9 cellular contexts compared by ENCODE assay signal in the genomic region with DNA sequence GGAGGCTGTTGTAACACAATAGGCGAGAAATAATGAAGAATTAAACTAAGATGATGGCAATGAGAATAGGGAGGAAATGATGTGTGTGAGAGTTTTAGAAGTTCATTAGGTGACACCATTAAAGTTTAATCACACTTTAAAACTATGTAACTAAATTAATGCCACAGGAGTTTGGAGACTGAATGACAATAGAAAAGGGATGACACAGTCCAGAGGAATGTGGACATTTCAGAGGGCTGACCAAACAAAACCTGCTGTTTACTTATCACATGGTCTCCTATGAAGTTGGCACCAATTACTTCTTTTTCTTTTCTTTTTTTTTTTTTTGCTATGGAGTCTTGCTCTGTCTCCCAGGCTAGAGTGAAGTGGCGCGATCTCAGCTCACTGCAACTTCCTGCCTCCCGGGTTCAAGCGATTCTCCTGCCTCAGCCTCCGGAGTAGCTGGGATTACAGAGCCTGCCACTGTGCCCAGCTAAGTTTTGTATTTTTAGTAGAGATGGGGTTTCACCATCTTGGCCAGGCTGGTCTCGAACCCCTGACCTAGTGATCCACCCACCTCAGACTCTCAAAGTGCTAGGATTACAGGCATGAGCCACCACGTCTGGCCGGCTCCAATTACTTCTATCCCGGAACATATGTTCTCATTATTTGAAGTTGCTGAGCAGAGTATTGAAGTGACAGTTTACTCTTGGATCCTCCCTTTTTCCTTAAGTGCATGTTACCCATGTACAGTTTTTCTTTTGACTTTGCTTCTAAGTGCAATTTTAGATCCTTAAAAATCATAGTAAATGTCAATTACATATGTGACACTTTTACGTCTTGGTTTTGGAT. TPM values are rescaled to one million over a fixed set of nuclear protein-coding genes. Genes with fewer than 3 reads are reported as not detected.
DNase-seq lines count a peak whose midpoint lies in the region; ATAC-seq and TF ChIP-seq lines count a peak whose summit lies in the region.
"Had no signal": no experiment of that assay in that cellular context is flagged by ENCODE, and none has a peak within 500 bp of the region (broad histone marks: within the 10 kb centered on the region; RNA-seq: fewer than 3 reads in every experiment).

No MANE protein-coding gene starts in this region.

- no peaks in the 10 kb centered on the region for H3K79me2 ChIP-seq in OCI-LY7 (ENCODE audit: insufficient read depth, low read depth, low read length)

- no peaks in the 10 kb centered on the region for H3K9me2 ChIP-seq in OCI-LY7 (ENCODE audit: insufficient read depth, low read length)

- H3K9me3 Mint-ChIP-seq in dendritic cell treated with granulocyte-macrophage colony-stimulating factor and Interleukin-4, amounts not matched to agents 40 ng/mL and 50 ng/mL, for 4 days = no peaks in the 10 kb centered on the region
- no peaks in the 10 kb centered on the region for H3K9me3 Mint-ChIP-seq in natural killer cell treated with Interleukin-12 subunit alpha and Interleukin-12 subunit beta and Interleukin-15 and Interleukin-18, amount 100 ng/mL, for 72 hours

- H4K20me1 ChIP-seq in OCI-LY7 (ENCODE audit: insufficient read depth, low read length) = no peaks in the 10 kb centered on the region

- H3K4me1 Mint-ChIP-seq in dendritic cell treated with granulocyte-macrophage colony-stimulating factor and Interleukin-4, amounts not matched to agents 40 ng/mL and 50 ng/mL, for 4 days (ENCODE audit: low read depth) = peaks cover 74% of the 10 kb centered on the region
- peaks cover 60 to 67% of the 10 kb centered on the region in 2 donors for H3K4me1 Mint-ChIP-seq in natural killer cell treated with Interleukin-12 subunit alpha and Interleukin-12 subunit beta and Interleukin-15 and Interleukin-18, amount 100 ng/mL, for 72 hours (ENCODE audit: low read depth in 2 of 2)

- POLR2A ChIA-PET in A673 (lab: Charles Lee; ENCODE audit: low non-redundant PET) (no interaction called here), OCI-LY7 (lab: Charles Lee) (no interaction called here)

- no peak for ATAC-seq in natural killer cell treated with Interleukin-12 subunit alpha and Interleukin-12 subunit beta and Interleukin-15 and Interleukin-18, amount 100 ng/mL, for 72 hours
- no peak for ATAC-seq in GM19452 (IDR thresholded peaks at IDR 0.05; ENCODE audit: unreplicated experiment)
- no peak for ATAC-seq in left cardiac atrium

- TF ChIP-seq CTCF in A673 (conservative IDR thresholded peaks at IDR 0.05; ENCODE audit: low read depth, low read length) = no peak
- no peak for TF ChIP-seq CTCF in OCI-LY7 (conservative IDR thresholded peaks at IDR 0.05; ENCODE audit: low read length)

- no peak overlapping the region for H3K27ac ChIP-seq in A673 (ENCODE audit: low read depth, low read length, poor library complexity, severe bottlenecking)
- no peak overlapping the region for H3K27ac ChIP-seq in OCI-LY7 (ENCODE audit: low read depth, low read length, poor library complexity, severe bottlenecking)
- H3K27ac ChIP-seq: parathyroid adenoma had no signal

- H3K4me2 ChIP-seq in OCI-LY7 (ENCODE audit: low read length) = no peak overlapping the region

- intact Hi-C loops in dendritic cell treated with granulocyte-macrophage colony-stimulating factor and Interleukin-4, amounts not matched to agents 40 ng/mL and 50 ng/mL, for 4 days (cut with micrococcal nuclease) = loop anchor here (10.0 kb wide), 1 partner anchor 142 kb away; no protein-coding TSS in a partner anchor
- intact Hi-C loops in A673 (cut with micrococcal nuclease; ENCODE audit: unreplicated experiment) = no loop called here
- intact Hi-C loops in left cardiac atrium (cut with DNase I) = no loop called here
- intact Hi-C loops in OCI-LY7 (cut with micrococcal nuclease; ENCODE audit: unreplicated experiment) = no loop called here

- no peak overlapping the region for H3K4me3 Mint-ChIP-seq in dendritic cell treated with granulocyte-macrophage colony-stimulating factor and Interleukin-4, amounts not matched to agents 40 ng/mL and 50 ng/mL, for 4 days
- peak overlapping the region; percentile 72 for H3K4me3 Mint-ChIP-seq in natural killer cell treated with Interleukin-12 subunit alpha and Interleukin-12 subunit beta and Interleukin-15 and Interleukin-18, amount 100 ng/mL, for 72 hours

- CTCF ChIA-PET in A673 (lab: Charles Lee) = no interaction called here
- CTCF ChIA-PET in OCI-LY7 (lab: Charles Lee; ENCODE audit: unreplicated experiment) = no interaction called here

- no peak overlapping the region for H2AFZ ChIP-seq in OCI-LY7 (ENCODE audit: low read length)
- H2AFZ ChIP-seq: parathyroid adenoma had no signal

- H3K4me1 ChIP-seq in A673 (ENCODE audit: insufficient read depth, low read length, poor library complexity, severe bottlenecking) = peaks cover 36% of the 10 kb centered on the region
- H3K4me1 ChIP-seq in OCI-LY7 (ENCODE audit: insufficient read depth, low read length, poor library complexity, severe bottlenecking) = no peaks in the 10 kb centered on the region

- H3K27me3 ChIP-seq in A673 (replicated peaks; ENCODE audit: insufficient read depth, low read depth, low read length, poor library complexity) = no peaks in the 10 kb centered on the region

- DNase-seq in DMS53 (lab: John Stamatoyannopoulos, UW) (peak; percentile 71), NCI-H226 (peak; percentile 54), A673 (ENCODE audit: low spot score) (no peak), left cardiac atrium (no peak), OCI-LY7 (ENCODE audit: low spot score) (no peak)
- no peak for DNase-seq in natural killer cell treated with Interleukin-12 subunit alpha and Interleukin-12 subunit beta and Interleukin-15 and Interleukin-18, amount 100 ng/mL, for 72 hours (ENCODE audit: low spot score)

- H3K4me3 ChIP-seq in A673 (ENCODE audit: low read depth, low read length, poor library complexity, severe bottlenecking) (no peak overlapping the region), OCI-LY7 (ENCODE audit: low read depth, low read length, poor library complexity, severe bottlenecking) (no peak overlapping the region)

- H3K27ac Mint-ChIP-seq in dendritic cell treated with granulocyte-macrophage colony-stimulating factor and Interleukin-4, amounts not matched to agents 40 ng/mL and 50 ng/mL, for 4 days = peak overlapping the region; percentile 65
- H3K27ac Mint-ChIP-seq in natural killer cell treated with Interleukin-12 subunit alpha and Interleukin-12 subunit beta and Interleukin-15 and Interleukin-18, amount 100 ng/mL, for 72 hours = peak overlapping the region; percentile 48 to 66

- H3K36me3 ChIP-seq in A673 (ENCODE audit: insufficient read depth, low read length, poor library complexity, severe bottlenecking) = no peaks in the 10 kb centered on the region
- H3K36me3 ChIP-seq in OCI-LY7 (ENCODE audit: insufficient read depth, low read length) = no peaks in the 10 kb centered on the region

- H3K9me3 ChIP-seq in A673 (ENCODE audit: low read depth, low read length, poor library complexity, severe bottlenecking) = no peaks in the 10 kb centered on the region
- H3K9me3 ChIP-seq in OCI-LY7 (ENCODE audit: low read length) = no peaks in the 10 kb centered on the region

- peaks cover 30% of the 10 kb centered on the region for H3K36me3 Mint-ChIP-seq in dendritic cell treated with granulocyte-macrophage colony-stimulating factor and Interleukin-4, amounts not matched to agents 40 ng/mL and 50 ng/mL, for 4 days (ENCODE audit: low read depth)
- peaks cover 9% of the 10 kb centered on the region for H3K36me3 Mint-ChIP-seq in natural killer cell treated with Interleukin-12 subunit alpha and Interleukin-12 subunit beta and Interleukin-15 and Interleukin-18, amount 100 ng/mL, for 72 hours

- no peaks in the 10 kb centered on the region for H3K27me3 Mint-ChIP-seq in dendritic cell treated with granulocyte-macrophage colony-stimulating factor and Interleukin-4, amounts not matched to agents 40 ng/mL and 50 ng/mL, for 4 days
- H3K27me3 Mint-ChIP-seq in natural killer cell treated with Interleukin-12 subunit alpha and Interleukin-12 subunit beta and Interleukin-15 and Interleukin-18, amount 100 ng/mL, for 72 hours = no peaks in the 10 kb centered on the region

- no TSS peak for BruUV-seq in A673 (replicated peaks; lab: Mats Ljungman, UMichigan)
- BruUV-seq in OCI-LY7 (replicated peaks; lab: Mats Ljungman, UMichigan) = no TSS peak

RNA-seq across cellular contexts. Expression of a gene that starts 4.3 kb away (rescaled TPM):
- total RNA-seq in natural killer cell treated with Interleukin-12 subunit alpha and Interleukin-12 subunit beta and Interleukin-15 and Interleukin-18, amount 100 ng/mL, for 72 hours = 10 to 100 TPM; 54.3 to 62.2 TPM
- total RNA-seq in A673 (2021) = 46.7 and 51.1 TPM in 2 replicates
- total RNA-seq in left cardiac atrium = 10 to 100 TPM; 25.9 to 27.4 TPM
- 2.1 and 2.3 TPM in 2 replicates for total RNA-seq in OCI-LY7 (2014; rRNA removed; shearing (Covaris generic))
- total RNA-seq in OCI-LY7 (2022) = 9.6 and 14.5 TPM in 2 replicates

Comparison
In these comparisons a context has a peak if more than half of its experiments do, and no peak if none do; other contexts are left out.
1. DNase-seq: peak in DMS53 (single experiment) and NCI-H226 (single experiment); none in natural killer cell treated with Interleukin-12 subunit alpha and Interleukin-12 subunit beta and Interleukin-15 and Interleukin-18, amount 100 ng/mL, for 72 hours (single experiment), A673 (single experiment), left cardiac atrium (single experiment) and OCI-LY7 (single experiment).